Comparison of ENCODE assay signal across 9 cellular contexts in the genomic region with DNA sequence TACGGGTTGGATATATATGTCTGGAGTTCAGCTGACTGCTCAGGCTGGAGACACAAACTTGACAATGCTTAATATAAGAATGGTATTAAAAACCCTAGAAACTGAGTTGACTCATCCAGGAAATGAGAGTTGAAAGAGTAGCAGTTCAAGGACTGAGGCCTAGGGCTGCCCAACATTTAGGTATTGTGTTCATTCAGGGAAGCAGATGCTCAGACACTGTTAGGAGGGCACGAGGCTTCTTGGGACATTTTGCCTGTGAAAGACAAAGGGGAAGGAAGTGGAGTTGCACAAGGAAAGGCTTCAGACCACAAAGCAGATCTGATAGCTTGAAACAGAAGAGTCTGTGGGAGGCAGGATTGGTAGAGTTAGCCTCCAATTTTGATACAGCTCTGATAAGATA. TPM values are rescaled to one million over a fixed set of nuclear protein-coding genes. Genes with fewer than 3 reads are reported as not detected.
DNase-seq lines count a peak whose midpoint lies in the region; ATAC-seq and TF ChIP-seq lines count a peak whose summit lies in the region.
"Had no signal": no experiment of that assay in that cellular context is flagged by ENCODE, and none has a peak within 500 bp of the region (broad histone marks: within the 10 kb centered on the region; RNA-seq: fewer than 3 reads in every experiment).

No MANE protein-coding gene starts in this region.

- H3K4me1 ChIP-seq in MM.1S (ENCODE audit: low read length), result peaks cover 23% of the 10 kb centered on the region

- no peaks in the 10 kb centered on the region for H3K9me2 ChIP-seq in MM.1S (replicated peaks; ENCODE audit: insufficient read depth, low read length)

- DNase-seq in MM.1S (peak; percentile 65), head of caudate nucleus (peak in 22 of 42 donors; percentile 11 to 55 (median 32)), progenitor cell of endocrine pancreas (ENCODE audit: low spot score, unreplicated experiment) (no peak), GOT3 (lab: John Stamatoyannopoulos, UW) (no peak), kidney glomerular epithelial cell (lab: John Stamatoyannopoulos, UW) (no peak), HuH-7 (ENCODE audit: low spot score) (no peak)
- DNase-seq: naive B cell had no signal

- H3K27me3 ChIP-seq in MM.1S (replicated peaks; ENCODE audit: insufficient read depth, low read length), result no peaks in the 10 kb centered on the region

- intact Hi-C loops in head of caudate nucleus (cut with DNase I), result no loop called here

- no peaks in the 10 kb centered on the region for H3K9me3 ChIP-seq in MM.1S (replicated peaks; ENCODE audit: insufficient read depth, low read length)

- no peaks in the 10 kb centered on the region for H4K20me1 ChIP-seq in MM.1S (ENCODE audit: insufficient read depth, low read length)

- H2AFZ ChIP-seq in MM.1S (ENCODE audit: low read length), result peak overlapping the region; percentile 26

- H3K4me2 ChIP-seq in MM.1S (ENCODE audit: low read depth, low read length), result peak overlapping the region; percentile 8; the same call in 1 of the 2 replicates

- no peak overlapping the region for H3K4me3 ChIP-seq in MM.1S (ENCODE audit: low read length)

- no peaks in the 10 kb centered on the region for H3K27me3 Mint-ChIP-seq in progenitor cell of endocrine pancreas
- H3K27me3 Mint-ChIP-seq: naive B cell had no signal

- no peak overlapping the region for H3K9ac ChIP-seq in MM.1S (ENCODE audit: low read length)

- ATAC-seq in GM18502 (IDR thresholded peaks at IDR 0.05; ENCODE audit: poor library complexity, unreplicated experiment), result peak; percentile 94
- ATAC-seq in GM21723 (IDR thresholded peaks at IDR 0.05; ENCODE audit: unreplicated experiment), result peak; percentile 93

- no peaks in the 10 kb centered on the region for H3K36me3 Mint-ChIP-seq in progenitor cell of endocrine pancreas (ENCODE audit: insufficient read depth)
- H3K36me3 Mint-ChIP-seq: naive B cell had no signal

- H3K9me3 Mint-ChIP-seq in progenitor cell of endocrine pancreas (ENCODE audit: low read depth), result peaks cover 3% of the 10 kb centered on the region

- no peak overlapping the region for H3K4me3 Mint-ChIP-seq in progenitor cell of endocrine pancreas (ENCODE audit: low read depth)
- H3K4me3 Mint-ChIP-seq: naive B cell had no signal

- no peak overlapping the region for H3K27ac Mint-ChIP-seq in progenitor cell of endocrine pancreas
- H3K27ac Mint-ChIP-seq: naive B cell had no signal

- TF ChIP-seq CTCF in MM.1S (IDR thresholded peaks at IDR 0.05; ENCODE audit: low read length) (no peak), progenitor cell of endocrine pancreas (IDR thresholded peaks at IDR 0.05; ENCODE audit: unreplicated experiment) (no peak)

- H3K79me2 ChIP-seq in MM.1S (ENCODE audit: low read length), result no peaks in the 10 kb centered on the region

- peak overlapping the region; percentile 35; the same call in 1 of the 2 replicates for H3K27ac ChIP-seq in MM.1S (ENCODE audit: low read length)

- H3F3A ChIP-seq in MM.1S (ENCODE audit: insufficient read depth, low read length), result peaks cover 9% of the 10 kb centered on the region

- no peaks in the 10 kb centered on the region for H3K36me3 ChIP-seq in MM.1S (replicated peaks; ENCODE audit: insufficient read depth, low read length)

- peaks cover 6% of the 10 kb centered on the region for H3K4me1 Mint-ChIP-seq in progenitor cell of endocrine pancreas (ENCODE audit: low read depth)
- H3K4me1 Mint-ChIP-seq: naive B cell had no signal

RNA-seq across cellular contexts. Expression of a gene that starts 52.0 kb away (rescaled TPM):
- total RNA-seq in progenitor cell of endocrine pancreas, result 1.9 and 3.4 TPM in 2 replicates

Comparison
In these comparisons a context has a peak if more than half of its experiments do, and no peak if none do; other contexts are left out.
1. DNase-seq: peak in MM.1S (single experiment) and head of caudate nucleus (22 of 42); none in progenitor cell of endocrine pancreas (single experiment), GOT3 (single experiment), kidney glomerular epithelial cell (single experiment) and HuH-7 (single experiment).